1 cellular context compared by ENCODE assay signal in the genomic region with DNA sequence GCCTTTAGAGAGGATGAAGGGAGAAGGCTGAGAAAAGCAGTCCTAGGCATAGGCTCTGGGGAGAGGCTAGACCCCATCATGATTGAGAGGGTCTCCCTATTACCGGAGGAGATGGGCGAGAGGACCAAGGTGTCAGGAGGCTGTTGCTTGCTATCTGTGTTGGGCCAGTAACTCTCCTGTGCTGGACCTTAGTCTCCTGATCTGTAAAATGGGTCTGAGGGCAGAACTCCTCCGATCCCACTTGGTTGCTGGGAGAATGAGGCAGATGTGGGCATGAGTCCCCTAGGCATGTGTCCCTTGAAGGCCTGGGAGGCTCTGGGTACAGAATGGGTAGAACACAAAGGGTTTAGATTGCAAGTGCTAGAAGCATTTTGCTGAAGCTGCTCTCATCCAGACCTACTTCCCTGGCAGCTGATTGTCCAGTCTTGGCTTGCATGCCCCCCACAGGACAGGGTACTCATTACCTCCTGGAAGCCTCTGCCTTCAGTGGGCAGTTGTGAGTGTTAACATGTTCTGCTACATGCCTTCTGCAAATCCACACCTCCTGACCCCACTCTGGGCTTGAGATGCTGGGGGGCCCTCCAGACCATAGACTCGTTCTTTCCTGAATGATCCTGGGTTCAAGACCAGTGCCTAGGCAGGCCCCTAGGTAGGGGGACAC.
TF ChIP-seq lines count a peak whose summit lies in the region.

No MANE protein-coding gene starts in this region.

TF ChIP-seq in H1, 55 proteins besides CTCF, POLR2A, EP300 and RAD21:
- TF ChIP-seq CHD2 (IDR thresholded peaks at IDR 0.05; ENCODE audit: low read length), result no peak
- no peak for TF ChIP-seq FOSL1 (IDR thresholded peaks at IDR 0.05; ENCODE audit: insufficient read depth, low read depth, low read length)
- peak; percentile 12; the same call in 1 of the 2 replicates for TF ChIP-seq KDM1A (IDR thresholded peaks at IDR 0.05; ENCODE audit: borderline replicate concordance, low read length)
